In genomic region chr4:86556791-86557415, GRCh38 we compare ENCODE assay signal across 9 cellular contexts. TPM values are rescaled to one million over a fixed set of nuclear protein-coding genes. Genes with fewer than 3 reads are reported as not detected.
DNase-seq lines count a peak whose midpoint lies in the region; ATAC-seq and TF ChIP-seq lines count a peak whose summit lies in the region.
"Had no signal": no experiment of that assay in that cellular context is flagged by ENCODE, and none has a peak within 500 bp of the region (broad histone marks: within the 10 kb centered on the region; RNA-seq: fewer than 3 reads in every experiment).

No MANE protein-coding gene starts in this region.

- no peak for DNase-seq in WTC11 (ENCODE audit: low spot score)
- no peak for DNase-seq in nephron progenitor cell
- no peak for DNase-seq in HPDE6-E6E7 (ENCODE audit: extremely low spot score)
- no peak for DNase-seq in Right ventricle myocardium inferior (ENCODE audit: missing footprints)
- DNase-seq: PC-9 had no signal

- no peak overlapping the region for H3K4me3 Mint-ChIP-seq in WTC11
- peak overlapping the region; percentile 38 for H3K4me3 Mint-ChIP-seq in nephron progenitor cell

- intact Hi-C loops in Right ventricle myocardium inferior (cut with DNase I) = no loop called here

- H3K27me3 Mint-ChIP-seq in WTC11 (ENCODE audit: low read depth) (no peaks in the 10 kb centered on the region), nephron progenitor cell (ENCODE audit: low read depth, poor library complexity) (peaks cover 2% of the 10 kb centered on the region)

- ATAC-seq in GM19035 (IDR thresholded peaks at IDR 0.05; ENCODE audit: unreplicated experiment) = peak; percentile 13
- ATAC-seq in HG03103 (IDR thresholded peaks at IDR 0.05; ENCODE audit: low read depth, unreplicated experiment) = peak; percentile 30
- ATAC-seq in WTC11 = no peak
- no peak for ATAC-seq in HG02571 (IDR thresholded peaks at IDR 0.05; ENCODE audit: unreplicated experiment)
- no peak for ATAC-seq in GM18867 (IDR thresholded peaks at IDR 0.05; ENCODE audit: unreplicated experiment)
- ATAC-seq in Right ventricle myocardium inferior = no peak

- H3K36me3 Mint-ChIP-seq in WTC11 (no peaks in the 10 kb centered on the region), nephron progenitor cell (ENCODE audit: low read depth) (no peaks in the 10 kb centered on the region)

- H3K9me3 Mint-ChIP-seq in WTC11 (no peaks in the 10 kb centered on the region), nephron progenitor cell (no peaks in the 10 kb centered on the region)

- TF ChIP-seq CTCF in WTC11 (IDR thresholded peaks at IDR 0.05) (no peak), nephron progenitor cell (IDR thresholded peaks at IDR 0.05) (no peak)

- CTCF ChIA-PET in WTC11 (lab: Charles Lee) = no interaction called here

- H3K4me1 Mint-ChIP-seq in WTC11 (peaks cover 3% of the 10 kb centered on the region; the same call in 1 of the 2 replicates), nephron progenitor cell (peaks cover 49% of the 10 kb centered on the region)

- peak overlapping the region; percentile 46; the same call in 1 of the 2 replicates for H3K27ac Mint-ChIP-seq in WTC11
- H3K27ac Mint-ChIP-seq in nephron progenitor cell = peak overlapping the region; percentile 84

- POLR2A ChIA-PET in WTC11 (lab: Charles Lee) = no interaction called here

TF ChIP-seq in WTC11, 78 proteins besides CTCF, POLR2A, EP300 and RAD21:
- TF ChIP-seq, protein P1, sequence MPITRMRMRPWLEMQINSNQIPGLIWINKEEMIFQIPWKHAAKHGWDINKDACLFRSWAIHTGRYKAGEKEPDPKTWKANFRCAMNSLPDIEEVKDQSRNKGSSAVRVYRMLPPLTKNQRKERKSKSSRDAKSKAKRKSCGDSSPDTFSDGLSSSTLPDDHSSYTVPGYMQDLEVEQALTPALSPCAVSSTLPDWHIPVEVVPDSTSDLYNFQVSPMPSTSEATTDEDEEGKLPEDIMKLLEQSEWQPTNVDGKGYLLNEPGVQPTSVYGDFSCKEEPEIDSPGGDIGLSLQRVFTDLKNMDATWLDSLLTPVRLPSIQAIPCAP (CRISPR knock-in tag; IDR thresholded peaks at IDR 0.05) = no peak
- TF ChIP-seq ZNF219 (CRISPR knock-in tag; IDR thresholded peaks at IDR 0.05; ENCODE audit: borderline replicate concordance) (no peak), HMGA2 (CRISPR knock-in tag; IDR thresholded peaks at IDR 0.05) (no peak), KAT7 (CRISPR knock-in tag; IDR thresholded peaks at IDR 0.05; ENCODE audit: borderline replicate concordance) (no peak), ZNF416 (CRISPR knock-in tag; IDR thresholded peaks at IDR 0.05) (no peak), ZNF671 (CRISPR knock-in tag; IDR thresholded peaks at IDR 0.05) (no peak), ELF4 (CRISPR knock-in tag; IDR thresholded peaks at IDR 0.05; ENCODE audit: low read depth) (no peak), ATF1 (CRISPR knock-in tag; IDR thresholded peaks at IDR 0.05) (no peak)
- TF ChIP-seq, protein P2, sequence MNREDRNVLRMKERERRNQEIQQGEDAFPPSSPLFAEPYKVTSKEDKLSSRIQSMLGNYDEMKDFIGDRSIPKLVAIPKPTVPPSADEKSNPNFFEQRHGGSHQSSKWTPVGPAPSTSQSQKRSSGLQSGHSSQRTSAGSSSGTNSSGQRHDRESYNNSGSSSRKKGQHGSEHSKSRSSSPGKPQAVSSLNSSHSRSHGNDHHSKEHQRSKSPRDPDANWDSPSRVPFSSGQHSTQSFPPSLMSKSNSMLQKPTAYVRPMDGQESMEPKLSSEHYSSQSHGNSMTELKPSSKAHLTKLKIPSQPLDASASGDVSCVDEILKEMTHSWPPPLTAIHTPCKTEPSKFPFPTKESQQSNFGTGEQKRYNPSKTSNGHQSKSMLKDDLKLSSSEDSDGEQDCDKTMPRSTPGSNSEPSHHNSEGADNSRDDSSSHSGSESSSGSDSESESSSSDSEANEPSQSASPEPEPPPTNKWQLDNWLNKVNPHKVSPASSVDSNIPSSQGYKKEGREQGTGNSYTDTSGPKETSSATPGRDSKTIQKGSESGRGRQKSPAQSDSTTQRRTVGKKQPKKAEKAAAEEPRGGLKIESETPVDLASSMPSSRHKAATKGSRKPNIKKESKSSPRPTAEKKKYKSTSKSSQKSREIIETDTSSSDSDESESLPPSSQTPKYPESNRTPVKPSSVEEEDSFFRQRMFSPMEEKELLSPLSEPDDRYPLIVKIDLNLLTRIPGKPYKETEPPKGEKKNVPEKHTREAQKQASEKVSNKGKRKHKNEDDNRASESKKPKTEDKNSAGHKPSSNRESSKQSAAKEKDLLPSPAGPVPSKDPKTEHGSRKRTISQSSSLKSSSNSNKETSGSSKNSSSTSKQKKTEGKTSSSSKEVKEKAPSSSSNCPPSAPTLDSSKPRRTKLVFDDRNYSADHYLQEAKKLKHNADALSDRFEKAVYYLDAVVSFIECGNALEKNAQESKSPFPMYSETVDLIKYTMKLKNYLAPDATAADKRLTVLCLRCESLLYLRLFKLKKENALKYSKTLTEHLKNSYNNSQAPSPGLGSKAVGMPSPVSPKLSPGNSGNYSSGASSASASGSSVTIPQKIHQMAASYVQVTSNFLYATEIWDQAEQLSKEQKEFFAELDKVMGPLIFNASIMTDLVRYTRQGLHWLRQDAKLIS (CRISPR knock-in tag; IDR thresholded peaks at IDR 0.05; ENCODE audit: borderline replicate concordance) = no peak

RNA-seq across cellular contexts. Expression of gene PTPN13, which starts 37.2 kb away (rescaled TPM):
- total RNA-seq in WTC11 (2021) (42.5 to 49.7 TPM (median 44.0 TPM) in 3 replicates), Right ventricle myocardium inferior (4.5 TPM)

Comparison
In these comparisons a context has a peak if more than half of its experiments do, and no peak if none do; other contexts are left out.
1. ATAC-seq: peak in GM19035 (single experiment) and HG03103 (single experiment); none in WTC11 (single experiment), HG02571 (single experiment), GM18867 (single experiment) and Right ventricle myocardium inferior (single experiment).